ENCODE assay signal across 8 cellular contexts in genomic region chr2:224952942-224953657, GRCh38.
DNase-seq lines count a peak whose midpoint lies in the region; ATAC-seq and TF ChIP-seq lines count a peak whose summit lies in the region.

No MANE protein-coding gene starts in this region.

- no peak for TF ChIP-seq CTCF in activated B cell treated with CpG ODN at 0.5 μM for 24 hours (IDR thresholded peaks at IDR 0.05)
- no peak for TF ChIP-seq CTCF in coronary artery (IDR thresholded peaks at IDR 0.05)
- TF ChIP-seq CTCF in A673 (conservative IDR thresholded peaks at IDR 0.05; ENCODE audit: low read depth, low read length), result no peak

- DNase-seq in DMS53 (lab: John Stamatoyannopoulos, UW), result peak; percentile 19
- DNase-seq in activated B cell treated with CpG ODN at 0.5 μM for 24 hours, result no peak
- no peak for DNase-seq in stimulated activated effector memory CD8-positive, alpha-beta T cell treated with anti-CD3 and anti-CD28 coated beads, Interleukin-12 subunit alpha, Interleukin-12 subunit beta, amount 100 ng/mL, for 72 hours (ENCODE audit: low spot score in 2 of 2)
- no peak for DNase-seq in coronary artery (ENCODE audit: low spot score)
- no peak for DNase-seq in AG08395 (ENCODE audit: low spot score)
- DNase-seq in A673 (ENCODE audit: low spot score), result no peak

- H3K36me3 Mint-ChIP-seq in activated B cell treated with CpG ODN at 0.5 μM for 24 hours (ENCODE audit: low read depth), result peaks cover 17% of the 10 kb centered on the region
- H3K36me3 Mint-ChIP-seq in stimulated activated effector memory CD8-positive, alpha-beta T cell treated with anti-CD3 and anti-CD28 coated beads, Interleukin-12 subunit alpha, Interleukin-12 subunit beta, amount 100 ng/mL, for 72 hours, result peaks cover 12% of the 10 kb centered on the region

- no peaks in the 10 kb centered on the region for H3K9me3 ChIP-seq in A673 (ENCODE audit: low read depth, low read length, poor library complexity, severe bottlenecking)

- H3K27ac ChIP-seq in coronary artery (no peak overlapping the region), A673 (ENCODE audit: low read depth, low read length, poor library complexity, severe bottlenecking) (no peak overlapping the region)

- peaks cover 92% of the 10 kb centered on the region for H3K4me1 Mint-ChIP-seq in activated B cell treated with CpG ODN at 0.5 μM for 24 hours
- peaks cover 85% of the 10 kb centered on the region for H3K4me1 Mint-ChIP-seq in stimulated activated effector memory CD8-positive, alpha-beta T cell treated with anti-CD3 and anti-CD28 coated beads, Interleukin-12 subunit alpha, Interleukin-12 subunit beta, amount 100 ng/mL, for 72 hours

- no TSS peak for BruUV-seq in A673 (replicated peaks; lab: Mats Ljungman, UMichigan)

- H3K27ac Mint-ChIP-seq in activated B cell treated with CpG ODN at 0.5 μM for 24 hours, result peak overlapping the region; percentile 79
- peak overlapping the region; percentile 67 for H3K27ac Mint-ChIP-seq in stimulated activated effector memory CD8-positive, alpha-beta T cell treated with anti-CD3 and anti-CD28 coated beads, Interleukin-12 subunit alpha, Interleukin-12 subunit beta, amount 100 ng/mL, for 72 hours

- intact Hi-C loops in activated B cell treated with CpG ODN at 0.5 μM for 24 hours (cut with micrococcal nuclease), result loop anchor here (1.0 kb wide), 2 partner anchors 8 to 15 kb away; no protein-coding TSS in a partner anchor
- intact Hi-C loops in A673 (cut with micrococcal nuclease; ENCODE audit: unreplicated experiment), result no loop called here

- H3K4me1 ChIP-seq in A673 (ENCODE audit: insufficient read depth, low read length, poor library complexity, severe bottlenecking), result peaks cover 12% of the 10 kb centered on the region

- CTCF ChIA-PET in activated B cell treated with CpG ODN at 0.5 μM for 24 hours (lab: Charles Lee) (interaction anchor here (1.3 kb wide), 1 partner anchor 49 kb away, joined by 3 read pairs; no protein-coding TSS in a partner anchor), A673 (lab: Charles Lee) (no interaction called here)

- peak; percentile 57 for ATAC-seq in GM19372 (IDR thresholded peaks at IDR 0.05; ENCODE audit: low read depth, unreplicated experiment)
- ATAC-seq in HG03196 (IDR thresholded peaks at IDR 0.05; ENCODE audit: unreplicated experiment), result peak; percentile 60
- peak; percentile 83 for ATAC-seq in activated B cell treated with CpG ODN at 0.5 μM for 24 hours (ENCODE audit: low read depth)
- ATAC-seq in stimulated activated effector memory CD8-positive, alpha-beta T cell treated with anti-CD3 and anti-CD28 coated beads, Interleukin-12 subunit alpha, Interleukin-12 subunit beta, amount 100 ng/mL, for 72 hours, result peak; percentile 81

- H3K4me3 ChIP-seq in coronary artery, result no peak overlapping the region
- H3K4me3 ChIP-seq in A673 (ENCODE audit: low read depth, low read length, poor library complexity, severe bottlenecking), result no peak overlapping the region

- POLR2A ChIA-PET in activated B cell treated with CpG ODN at 0.5 μM for 24 hours (lab: Charles Lee), result interaction anchor here (0.7 to 1.3 kb wide), 9 partner anchors 9 to 89 kb away, joined by 3 to 11 read pairs (median 4); partner anchors contain the start of gene DOCK10
- POLR2A ChIA-PET in A673 (lab: Charles Lee; ENCODE audit: low non-redundant PET), result no interaction called here

- H3K27me3 ChIP-seq in A673 (replicated peaks; ENCODE audit: insufficient read depth, low read depth, low read length, poor library complexity), result no peaks in the 10 kb centered on the region

- peaks cover 7% of the 10 kb centered on the region for H3K9me3 Mint-ChIP-seq in activated B cell treated with CpG ODN at 0.5 μM for 24 hours
- peaks cover 3% of the 10 kb centered on the region for H3K9me3 Mint-ChIP-seq in stimulated activated effector memory CD8-positive, alpha-beta T cell treated with anti-CD3 and anti-CD28 coated beads, Interleukin-12 subunit alpha, Interleukin-12 subunit beta, amount 100 ng/mL, for 72 hours

- H3K36me3 ChIP-seq in A673 (ENCODE audit: insufficient read depth, low read length, poor library complexity, severe bottlenecking), result no peaks in the 10 kb centered on the region

- no peaks in the 10 kb centered on the region for H3K27me3 Mint-ChIP-seq in activated B cell treated with CpG ODN at 0.5 μM for 24 hours

- H3K4me3 Mint-ChIP-seq in activated B cell treated with CpG ODN at 0.5 μM for 24 hours, result peak overlapping the region; percentile 42
- H3K4me3 Mint-ChIP-seq in stimulated activated effector memory CD8-positive, alpha-beta T cell treated with anti-CD3 and anti-CD28 coated beads, Interleukin-12 subunit alpha, Interleukin-12 subunit beta, amount 100 ng/mL, for 72 hours, result peak overlapping the region; percentile 60
